1 cellular context compared by ENCODE assay signal in genomic region chr13:25574437-25575426, GRCh38.
TF ChIP-seq lines count a peak whose summit lies in the region.

No MANE protein-coding gene starts in this region.

TF ChIP-seq in GM23338, 12 proteins besides CTCF, POLR2A, EP300 and RAD21 (continued from another document):
- TF ChIP-seq, protein P1, sequence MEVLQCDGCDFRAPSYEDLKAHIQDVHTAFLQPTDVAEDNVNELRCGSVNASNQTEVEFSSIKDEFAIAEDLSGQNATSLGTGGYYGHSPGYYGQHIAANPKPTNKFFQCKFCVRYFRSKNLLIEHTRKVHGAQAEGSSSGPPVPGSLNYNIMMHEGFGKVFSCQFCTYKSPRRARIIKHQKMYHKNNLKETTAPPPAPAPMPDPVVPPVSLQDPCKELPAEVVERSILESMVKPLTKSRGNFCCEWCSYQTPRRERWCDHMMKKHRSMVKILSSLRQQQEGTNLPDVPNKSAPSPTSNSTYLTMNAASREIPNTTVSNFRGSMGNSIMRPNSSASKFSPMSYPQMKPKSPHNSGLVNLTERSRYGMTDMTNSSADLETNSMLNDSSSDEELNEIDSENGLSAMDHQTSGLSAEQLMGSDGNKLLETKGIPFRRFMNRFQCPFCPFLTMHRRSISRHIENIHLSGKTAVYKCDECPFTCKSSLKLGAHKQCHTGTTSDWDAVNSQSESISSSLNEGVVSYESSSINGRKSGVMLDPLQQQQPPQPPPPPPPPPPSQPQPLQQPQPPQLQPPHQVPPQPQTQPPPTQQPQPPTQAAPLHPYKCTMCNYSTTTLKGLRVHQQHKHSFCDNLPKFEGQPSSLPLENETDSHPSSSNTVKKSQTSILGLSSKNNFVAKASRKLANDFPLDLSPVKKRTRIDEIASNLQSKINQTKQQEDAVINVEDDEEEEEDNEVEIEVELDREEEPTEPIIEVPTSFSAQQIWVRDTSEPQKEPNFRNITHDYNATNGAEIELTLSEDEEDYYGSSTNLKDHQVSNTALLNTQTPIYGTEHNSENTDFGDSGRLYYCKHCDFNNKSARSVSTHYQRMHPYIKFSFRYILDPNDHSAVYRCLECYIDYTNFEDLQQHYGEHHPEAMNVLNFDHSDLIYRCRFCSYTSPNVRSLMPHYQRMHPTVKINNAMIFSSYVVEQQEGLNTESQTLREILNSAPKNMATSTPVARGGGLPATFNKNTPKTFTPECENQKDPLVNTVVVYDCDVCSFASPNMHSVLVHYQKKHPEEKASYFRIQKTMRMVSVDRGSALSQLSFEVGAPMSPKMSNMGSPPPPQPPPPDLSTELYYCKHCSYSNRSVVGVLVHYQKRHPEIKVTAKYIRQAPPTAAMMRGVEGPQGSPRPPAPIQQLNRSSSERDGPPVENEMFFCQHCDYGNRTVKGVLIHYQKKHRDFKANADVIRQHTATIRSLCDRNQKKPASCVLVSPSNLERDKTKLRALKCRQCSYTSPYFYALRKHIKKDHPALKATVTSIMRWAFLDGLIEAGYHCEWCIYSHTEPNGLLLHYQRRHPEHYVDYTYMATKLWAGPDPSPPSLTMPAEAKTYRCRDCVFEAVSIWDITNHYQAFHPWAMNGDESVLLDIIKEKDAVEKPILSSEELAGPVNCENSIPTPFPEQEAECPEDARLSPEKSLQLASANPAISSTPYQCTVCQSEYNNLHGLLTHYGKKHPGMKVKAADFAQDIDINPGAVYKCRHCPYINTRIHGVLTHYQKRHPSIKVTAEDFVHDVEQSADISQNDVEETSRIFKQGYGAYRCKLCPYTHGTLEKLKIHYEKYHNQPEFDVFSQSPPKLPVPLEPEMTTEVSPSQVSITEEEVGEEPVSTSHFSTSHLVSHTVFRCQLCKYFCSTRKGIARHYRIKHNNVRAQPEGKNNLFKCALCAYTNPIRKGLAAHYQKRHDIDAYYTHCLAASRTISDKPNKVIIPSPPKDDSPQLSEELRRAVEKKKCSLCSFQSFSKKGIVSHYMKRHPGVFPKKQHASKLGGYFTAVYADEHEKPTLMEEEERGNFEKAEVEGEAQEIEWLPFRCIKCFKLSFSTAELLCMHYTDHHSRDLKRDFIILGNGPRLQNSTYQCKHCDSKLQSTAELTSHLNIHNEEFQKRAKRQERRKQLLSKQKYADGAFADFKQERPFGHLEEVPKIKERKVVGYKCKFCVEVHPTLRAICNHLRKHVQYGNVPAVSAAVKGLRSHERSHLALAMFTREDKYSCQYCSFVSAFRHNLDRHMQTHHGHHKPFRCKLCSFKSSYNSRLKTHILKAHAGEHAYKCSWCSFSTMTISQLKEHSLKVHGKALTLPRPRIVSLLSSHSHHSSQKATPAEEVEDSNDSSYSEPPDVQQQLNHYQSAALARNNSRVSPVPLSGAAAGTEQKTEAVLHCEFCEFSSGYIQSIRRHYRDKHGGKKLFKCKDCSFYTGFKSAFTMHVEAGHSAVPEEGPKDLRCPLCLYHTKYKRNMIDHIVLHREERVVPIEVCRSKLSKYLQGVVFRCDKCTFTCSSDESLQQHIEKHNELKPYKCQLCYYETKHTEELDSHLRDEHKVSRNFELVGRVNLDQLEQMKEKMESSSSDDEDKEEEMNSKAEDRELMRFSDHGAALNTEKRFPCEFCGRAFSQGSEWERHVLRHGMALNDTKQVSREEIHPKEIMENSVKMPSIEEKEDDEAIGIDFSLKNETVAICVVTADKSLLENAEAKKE (CRISPR knock-in tag; IDR thresholded peaks at IDR 0.05): no peak
- TF ChIP-seq ETS1 (IDR thresholded peaks at IDR 0.05) (no peak), STAT1 (IDR thresholded peaks at IDR 0.05; ENCODE audit: unreplicated experiment) (no peak), NANOG (IDR thresholded peaks at IDR 0.05; ENCODE audit: borderline replicate concordance) (no peak)
